Comparison of ENCODE assay signal across 10 cellular contexts in the genomic region with DNA sequence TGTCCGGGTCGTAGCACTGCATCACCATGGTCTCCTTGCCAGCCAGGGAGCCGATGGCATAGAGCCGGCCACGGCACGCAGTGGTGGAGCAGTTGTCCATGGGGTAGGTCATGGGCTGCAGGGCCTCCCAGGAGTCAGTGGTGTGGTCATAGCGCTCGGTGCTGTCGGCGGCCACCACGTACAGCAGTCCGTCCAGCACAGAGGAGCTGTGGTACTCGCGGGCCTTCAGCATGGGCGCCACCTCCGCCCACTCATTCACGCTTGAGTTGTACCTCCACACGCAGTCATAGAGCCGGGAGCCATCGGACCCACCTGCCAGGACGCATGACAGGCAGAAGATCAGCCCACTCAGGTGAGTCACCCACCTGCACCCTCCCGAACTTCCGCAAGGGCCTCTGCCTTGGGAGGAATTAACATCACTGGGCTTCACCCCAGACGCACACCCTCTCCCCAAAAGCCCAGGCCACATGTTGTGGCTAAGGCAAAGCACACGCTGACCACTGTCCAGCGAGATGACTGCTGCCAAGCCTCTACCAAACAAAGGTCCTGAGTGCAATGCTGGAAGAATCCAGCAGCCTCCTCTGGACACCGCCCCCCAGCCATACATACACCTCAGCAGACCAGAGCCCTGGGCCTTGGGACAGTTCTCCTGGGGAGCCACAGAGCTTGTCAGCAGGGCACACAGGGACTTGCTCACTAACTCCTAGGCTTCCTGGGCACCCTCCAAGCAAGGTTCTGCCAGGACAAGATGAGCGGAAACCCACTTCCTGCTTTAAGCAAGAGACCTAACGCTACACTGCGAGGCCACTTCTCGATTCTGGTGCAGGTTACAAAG. TPM values are rescaled to one million over a fixed set of nuclear protein-coding genes. Genes with fewer than 3 reads are reported as not detected.
DNase-seq lines count a peak whose midpoint lies in the region; ATAC-seq and TF ChIP-seq lines count a peak whose summit lies in the region.
"Had no signal": no experiment of that assay in that cellular context is flagged by ENCODE, and none has a peak within 500 bp of the region (broad histone marks: within the 10 kb centered on the region; RNA-seq: fewer than 3 reads in every experiment).

No MANE protein-coding gene starts in this region.

- TF ChIP-seq CTCF in left ventricle myocardium inferior (IDR thresholded peaks at IDR 0.05; ENCODE audit: borderline replicate concordance): no peak
- no peak for TF ChIP-seq CTCF in thyroid gland (IDR thresholded peaks at IDR 0.05)

- H3K36me3 ChIP-seq in left ventricle myocardium inferior (peaks cover 58% of the 10 kb centered on the region), thyroid gland (peaks cover 27 to 44% of the 10 kb centered on the region in 2 donors)

- intact Hi-C loops in left ventricle myocardium inferior (cut with micrococcal nuclease): no loop called here
- intact Hi-C loops in thyroid gland (cut with DNase I): no loop called here

- H3K9me3 ChIP-seq in left ventricle myocardium inferior (replicated peaks) (no peaks in the 10 kb centered on the region), thyroid gland (no peaks in the 10 kb centered on the region)

- H3K4me3 ChIP-seq in left ventricle myocardium inferior: peak overlapping the region; percentile 97
- H3K4me3 ChIP-seq in thyroid gland (replicated peaks in 1 of 3): peak overlapping the region in 1 of 3 donors; percentile 92

- no peaks in the 10 kb centered on the region for H3K27me3 ChIP-seq in left ventricle myocardium inferior (ENCODE audit: low read depth)
- no peaks in the 10 kb centered on the region for H3K27me3 ChIP-seq in thyroid gland

- peak; percentile 73 for DNase-seq in SIG-M5 treated with dmso at 0.1 percent for 504 hours (lab: John Stamatoyannopoulos, UW; ENCODE audit: unreplicated experiment)
- DNase-seq in SIG-M5 (lab: John Stamatoyannopoulos, UW): no peak
- peak; percentile 64 to 73 for DNase-seq in activated T-cell treated with anti-CD3 and anti-CD28 coated beads, Interleukin-2, amount 50 U/mL, for 48 hours
- DNase-seq in left ventricle myocardium inferior: no peak
- DNase-seq in stimulated activated CD4-positive, alpha-beta T cell treated with anti-CD3 and anti-CD28 coated beads, Interleukin-2, amount 100 ng/mL, for 24 hours: peak; percentile 61 to 63
- DNase-seq in thyroid gland: no peak
- DNase-seq in retina: no peak

- 91 to 92% methylated on average over 21 to 27 of the region's 31 CpGs for WGBS in thyroid gland, 2 donors

- no peak for ATAC-seq in HG03095 (IDR thresholded peaks at IDR 0.05; ENCODE audit: unreplicated experiment)

- peaks cover 97% of the 10 kb centered on the region for H3K4me1 ChIP-seq in left ventricle myocardium inferior
- peaks cover 29 to 49% of the 10 kb centered on the region in 2 donors for H3K4me1 ChIP-seq in thyroid gland

- H3K27ac ChIP-seq in left ventricle myocardium inferior (replicated peaks) (peak overlapping the region; percentile 100), thyroid gland (peak overlapping the region in 1 of 3 donors; percentile 15)
- H3K27ac ChIP-seq: 22Rv1 had no signal

- no peak for TF ChIP-seq POLR2A in thyroid gland (IDR thresholded peaks at IDR 0.05)

RNA-seq across cellular contexts. Expression of gene KLHL21, which starts 3.3 kb away (rescaled TPM):
- 83.7 TPM for total RNA-seq in left ventricle myocardium inferior
- total RNA-seq in thyroid gland: 10 to 100 TPM; 34.9 to 68.4 (median 44.6) TPM

RNA-seq across cellular contexts. Expression of gene PHF13, which starts 14.2 kb away (rescaled TPM):
- total RNA-seq in left ventricle myocardium inferior: 6.8 TPM
- 10 to 100 TPM in 1 of 4 donors, 1 to 10 TPM in 3; 7.8 to 14.1 (median 9.5) TPM for total RNA-seq in thyroid gland

RNA-seq across cellular contexts. Expression of gene ZBTB48, which starts 19.6 kb away (rescaled TPM):
- total RNA-seq in left ventricle myocardium inferior (12.9 TPM), thyroid gland (10 to 100 TPM; 22.7 to 33.8 (median 29.4) TPM)

RNA-seq across cellular contexts. Expression of gene THAP3, which starts 25.3 kb away (rescaled TPM):
- total RNA-seq in left ventricle myocardium inferior (14.9 TPM), thyroid gland (10 to 100 TPM; 21.2 to 35.3 (median 30.5) TPM)

RNA-seq across cellular contexts. Expression of gene TAS1R1, which starts 44.3 kb away (rescaled TPM):
- total RNA-seq in left ventricle myocardium inferior (not detected), thyroid gland (not detected)
- total RNA-seq: subcutaneous adipose tissue had no signal

Comparison
In these comparisons a context has a peak if more than half of its experiments do, and no peak if none do; other contexts are left out.
1. DNase-seq: peak in SIG-M5 treated with dmso at 0.1 percent for 504 hours (single experiment), activated T-cell treated with anti-CD3 and anti-CD28 coated beads, Interleukin-2, amount 50 U/mL, for 48 hours (2 of 2) and stimulated activated CD4-positive, alpha-beta T cell treated with anti-CD3 and anti-CD28 coated beads, Interleukin-2, amount 100 ng/mL, for 24 hours (2 of 2); none in SIG-M5 (single experiment), left ventricle myocardium inferior (single experiment), thyroid gland (0 of 2) and retina (single experiment).